Comparison of ENCODE assay signal across 20 cellular contexts in genomic region chr14:42323426-42323825, GRCh38.
DNase-seq lines count a peak whose midpoint lies in the region; ATAC-seq and TF ChIP-seq lines count a peak whose summit lies in the region.
"Had no signal": no experiment of that assay in that cellular context is flagged by ENCODE, and none has a peak within 500 bp of the region (broad histone marks: within the 10 kb centered on the region; RNA-seq: fewer than 3 reads in every experiment).

No MANE protein-coding gene starts in this region.

- H3K27me3 ChIP-seq in BLaER1 (no peaks in the 10 kb centered on the region), gastrocnemius medialis (no peaks in the 10 kb centered on the region), right atrium auricular region (no peaks in the 10 kb centered on the region)
- H3K27me3 ChIP-seq: Peyer's patch had no signal

- no peak for TF ChIP-seq CTCF in activated B cell treated with CpG ODN at 0.5 μM for 24 hours (IDR thresholded peaks at IDR 0.05)
- TF ChIP-seq CTCF in gastrocnemius medialis (IDR thresholded peaks at IDR 0.05 in 4 of 5, conservative IDR thresholded peaks at IDR 0.05 in 1 of 5): no peak
- TF ChIP-seq CTCF in mucosa of descending colon (IDR thresholded peaks at IDR 0.05): no peak
- TF ChIP-seq CTCF in right atrium auricular region (IDR thresholded peaks at IDR 0.05): no peak

- peaks cover 34% of the 10 kb centered on the region for H3K4me1 Mint-ChIP-seq in activated B cell treated with CpG ODN at 0.5 μM for 24 hours

- CTCF ChIA-PET in activated B cell treated with CpG ODN at 0.5 μM for 24 hours (lab: Charles Lee): interaction anchor here (0.6 kb wide), 1 partner anchor 179 kb away, joined by 3 read pairs; no protein-coding TSS in a partner anchor

- POLR2A ChIA-PET in activated B cell treated with CpG ODN at 0.5 μM for 24 hours (lab: Charles Lee): no interaction called here

- no peaks in the 10 kb centered on the region for H3K36me3 ChIP-seq in BLaER1
- H3K36me3 ChIP-seq in gastrocnemius medialis: no peaks in the 10 kb centered on the region
- no peaks in the 10 kb centered on the region for H3K36me3 ChIP-seq in mucosa of descending colon (ENCODE audit: low read depth)
- no peaks in the 10 kb centered on the region for H3K36me3 ChIP-seq in right atrium auricular region
- H3K36me3 ChIP-seq: Peyer's patch had no signal

- intact Hi-C loops in activated B cell treated with CpG ODN at 0.5 μM for 24 hours (cut with micrococcal nuclease) (loop anchor here (5.0 kb wide), 1 partner anchor 104 kb away; no protein-coding TSS in a partner anchor), gastrocnemius medialis (cut with DNase I; ENCODE audit: low total_unique reads) (no loop called here), mucosa of descending colon (cut with DNase I, micrococcal nuclease) (no loop called here)

- H3K9me3 Mint-ChIP-seq in activated B cell treated with CpG ODN at 0.5 μM for 24 hours: no peaks in the 10 kb centered on the region

- peak; percentile 50 for ATAC-seq in GM18868 (IDR thresholded peaks at IDR 0.05; ENCODE audit: unreplicated experiment)
- no peak for ATAC-seq in activated B cell treated with CpG ODN at 0.5 μM for 24 hours (ENCODE audit: low read depth)
- ATAC-seq in gastrocnemius medialis: no peak
- no peak for ATAC-seq in mucosa of descending colon
- ATAC-seq: A549 had no signal

- H3K4me3 ChIP-seq in BLaER1: no peak overlapping the region
- no peak overlapping the region for H3K4me3 ChIP-seq in gastrocnemius medialis
- no peak overlapping the region for H3K4me3 ChIP-seq in mucosa of descending colon
- no peak overlapping the region for H3K4me3 ChIP-seq in right atrium auricular region
- H3K4me3 ChIP-seq: A549, Peyer's patch, SK-N-MC had no signal

- H3K36me3 Mint-ChIP-seq in activated B cell treated with CpG ODN at 0.5 μM for 24 hours (ENCODE audit: low read depth): no peaks in the 10 kb centered on the region

- peak overlapping the region; percentile 68 for H3K27ac Mint-ChIP-seq in activated B cell treated with CpG ODN at 0.5 μM for 24 hours
- H3K27ac Mint-ChIP-seq: CD4-positive, alpha-beta T cell; T-helper 1 cell treated with Interleukin-12 subunit alpha and Interleukin-12 subunit beta and Interleukin-4 antibody, amounts not matched to agents 30 μg/mL and 1 μg/mL, for 36 hours had no signal

- no peaks in the 10 kb centered on the region for H4K20me1 ChIP-seq in BLaER1

- H3K4me3 Mint-ChIP-seq in activated B cell treated with CpG ODN at 0.5 μM for 24 hours: peak overlapping the region; percentile 39
- H3K4me3 Mint-ChIP-seq: CD4-positive, alpha-beta T cell; T-helper 1 cell treated with Interleukin-12 subunit alpha and Interleukin-12 subunit beta and Interleukin-4 antibody, amounts not matched to agents 30 μg/mL and 1 μg/mL, for 36 hours had no signal

- no peaks in the 10 kb centered on the region for H3K27me3 Mint-ChIP-seq in activated B cell treated with CpG ODN at 0.5 μM for 24 hours
- H3K27me3 Mint-ChIP-seq: CD4-positive, alpha-beta T cell had no signal

- DNase-seq in KBM-7 (peak; percentile 1), activated B cell treated with CpG ODN at 0.5 μM for 24 hours (no peak), RKO (ENCODE audit: low spot score) (no peak), gastrocnemius medialis (no peak), mucosa of descending colon (no peak), right atrium auricular region (ENCODE audit: low spot score) (no peak)
- DNase-seq: CD4-positive, alpha-beta T cell; GOT3; MM.1S; NCI-H1105 treated with DMSO at 0.1 percent for 48 hours; NCI-H1694 treated with DMSO at 0.1 percent for 48 hours; NCI-H446; NCI-H69; Peyer's patch; Right ventricle myocardium superior had no signal

- in situ Hi-C loops in KBM-7 (cut with MboI; ENCODE audit: low pct_unique_long_range_greater_than_20kb, low sequenced_read_pairs) (no loop called here), gastrocnemius medialis (cut with MboI; ENCODE audit: low sequenced_read_pairs in 4 of 4) (no loop called here)

- H3K9me3 ChIP-seq in BLaER1 (peaks cover 5% of the 10 kb centered on the region; the same call in 1 of the 2 replicates), gastrocnemius medialis (no peaks in the 10 kb centered on the region), mucosa of descending colon (peaks cover 31% of the 10 kb centered on the region), right atrium auricular region (no peaks in the 10 kb centered on the region)
- H3K9me3 ChIP-seq: A549, Peyer's patch had no signal

- H3K4me1 ChIP-seq in BLaER1: peaks cover 25% of the 10 kb centered on the region
- no peaks in the 10 kb centered on the region for H3K4me1 ChIP-seq in gastrocnemius medialis
- no peaks in the 10 kb centered on the region for H3K4me1 ChIP-seq in mucosa of descending colon (ENCODE audit: low read depth)
- H3K4me1 ChIP-seq in right atrium auricular region: no peaks in the 10 kb centered on the region
- H3K4me1 ChIP-seq: A549, Peyer's patch had no signal

- no peak for TF ChIP-seq POLR2A in gastrocnemius medialis (IDR thresholded peaks at IDR 0.05)

- H3K9ac ChIP-seq in BLaER1: no peak overlapping the region

- H3K27ac ChIP-seq in BLaER1 (no peak overlapping the region), gastrocnemius medialis (no peak overlapping the region), right atrium auricular region (no peak overlapping the region)
- H3K27ac ChIP-seq: A549, Peyer's patch, SK-N-MC had no signal

- H3K4me2 ChIP-seq in BLaER1: peak overlapping the region; percentile 33
- H3K4me2 ChIP-seq: A549 had no signal
